11 cellular contexts compared by ENCODE assay signal in genomic region chr10:29318201-29318985, GRCh38. TPM values are rescaled to one million over a fixed set of nuclear protein-coding genes. Genes with fewer than 3 reads are reported as not detected.
DNase-seq lines count a peak whose midpoint lies in the region; ATAC-seq and TF ChIP-seq lines count a peak whose summit lies in the region.
"Not testable (repeated sequence)": the region's sequence is repeated elsewhere in the genome, so short reads cannot be mapped to it uniquely, and the experiment has no call there.
"Had no signal": no experiment of that assay in that cellular context is flagged by ENCODE, and none has a peak within 500 bp of the region (broad histone marks: within the 10 kb centered on the region; RNA-seq: fewer than 3 reads in every experiment).

No MANE protein-coding gene starts in this region.

- 6 to 11% (median 9%) methylated on average over 20 of the region's 20 CpGs for WGBS in ovary, 3 donors

- not testable (repeated sequence) for H4K20me1 ChIP-seq in fibroblast of lung (ENCODE audit: control insufficient read depth, extremely low read depth, insufficient read depth, low read length)

- H3K4me1 Mint-ChIP-seq in activated naive CD8-positive, alpha-beta T cell treated with anti-CD3 and anti-CD28 coated beads, Interleukin-2, amount 10 ng/mL, durations not matched to agents 7 days and 5 days: peaks cover 11% of the 10 kb centered on the region

- H3K79me2 ChIP-seq in fibroblast of lung (ENCODE audit: control insufficient read depth, insufficient read depth, low read length): not testable (repeated sequence)

- H3K9me3 ChIP-seq in fibroblast of lung (ENCODE audit: control insufficient read depth, insufficient read depth, low read depth, low read length); left lung; ovary; upper lobe of right lung: not testable (repeated sequence)

- POLR2A ChIA-PET in activated naive CD8-positive, alpha-beta T cell treated with anti-CD3 and anti-CD28 coated beads, Interleukin-2, amount 10 ng/mL, durations not matched to agents 7 days and 5 days (lab: Charles Lee): not testable (repeated sequence)

- not testable (repeated sequence) for H3K9ac ChIP-seq in fibroblast of lung (ENCODE audit: insufficient read depth, low read length)

- peaks cover 23% of the 10 kb centered on the region for H3K27me3 Mint-ChIP-seq in activated naive CD8-positive, alpha-beta T cell treated with anti-CD3 and anti-CD28 coated beads, Interleukin-2, amount 10 ng/mL, durations not matched to agents 7 days and 5 days

- not testable (repeated sequence) for TF ChIP-seq POLR2A in ovary (IDR thresholded peaks at IDR 0.05)

- H2AFZ ChIP-seq in fibroblast of lung (ENCODE audit: low read length): not testable (repeated sequence)

- H3K36me3 Mint-ChIP-seq in activated naive CD8-positive, alpha-beta T cell treated with anti-CD3 and anti-CD28 coated beads, Interleukin-2, amount 10 ng/mL, durations not matched to agents 7 days and 5 days: not testable (repeated sequence)

- H3K27ac ChIP-seq in fibroblast of lung (ENCODE audit: insufficient read depth, low read length); left lung; upper lobe of right lung: not testable (repeated sequence)
- H3K27ac ChIP-seq in ovary: peak overlapping the region in 1 of 2 donors; percentile 13

- DNase-seq in ELR (ENCODE audit: low read depth) (peak; percentile 51), NCI-H146 (lab: John Stamatoyannopoulos, UW) (peak; percentile 33), fibroblast of lung (ENCODE audit: low read depth in 2 of 2) (peak; percentile 51), left lung (peak in 1 of 2 donors; percentile 84), ovary (peak; percentile 34 to 73 (median 58))
- DNase-seq in activated naive CD8-positive, alpha-beta T cell treated with anti-CD3 and anti-CD28 coated beads, Interleukin-2, amount 10 ng/mL, durations not matched to agents 7 days and 5 days: peak; percentile 50
- DNase-seq in upper lobe of right lung: not testable (repeated sequence)

- not testable (repeated sequence) for H3K4me1 ChIP-seq in fibroblast of lung (ENCODE audit: control insufficient read depth, extremely low read depth, insufficient read depth, low read length); left lung; ovary (ENCODE audit: insufficient read depth); upper lobe of right lung

- peak overlapping the region; percentile 14 for H3K4me3 Mint-ChIP-seq in activated naive CD8-positive, alpha-beta T cell treated with anti-CD3 and anti-CD28 coated beads, Interleukin-2, amount 10 ng/mL, durations not matched to agents 7 days and 5 days

- intact Hi-C loops in left lung (cut with DNase I); ovary (cut with DNase I); upper lobe of right lung (cut with DNase I): not testable (repeated sequence)

- TF ChIP-seq CTCF in fibroblast of lung (conservative IDR thresholded peaks at IDR 0.05 in 1 of 2, IDR thresholded peaks at IDR 0.05 in 1 of 2; ENCODE audit: low read depth in 1 of 2, low read length in 2 of 2); left lung (IDR thresholded peaks at IDR 0.05); ovary (IDR thresholded peaks at IDR 0.05); upper lobe of right lung (IDR thresholded peaks at IDR 0.05): not testable (repeated sequence)

- not testable (repeated sequence) for H3K9me3 Mint-ChIP-seq in activated naive CD8-positive, alpha-beta T cell treated with anti-CD3 and anti-CD28 coated beads, Interleukin-2, amount 10 ng/mL, durations not matched to agents 7 days and 5 days

- ATAC-seq in SK-N-SH treated with all-trans-retinoic acid at 6 μM for 48 hours (peak; percentile 87), left lung (peak; percentile 75), upper lobe of right lung (peak; percentile 73)
- peak; percentile 82 for ATAC-seq in activated naive CD8-positive, alpha-beta T cell treated with anti-CD3 and anti-CD28 coated beads, Interleukin-2, amount 10 ng/mL, durations not matched to agents 7 days and 5 days (ENCODE audit: low read depth)

- not testable (repeated sequence) for H3K27me3 ChIP-seq in fibroblast of lung (ENCODE audit: control insufficient read depth, insufficient read depth, low read length); ovary; upper lobe of right lung
- H3K27me3 ChIP-seq in left lung: peaks cover 0 to 14% of the 10 kb centered on the region in 2 donors

- not testable (repeated sequence) for H3K36me3 ChIP-seq in fibroblast of lung (ENCODE audit: control insufficient read depth, insufficient read depth, low read length); left lung; ovary; upper lobe of right lung

- H3K4me2 ChIP-seq in fibroblast of lung (ENCODE audit: extremely low read depth, insufficient read depth, low read length): not testable (repeated sequence)

- TF ChIP-seq EP300 in ovary (IDR thresholded peaks at IDR 0.05): not testable (repeated sequence)

- H3K27ac Mint-ChIP-seq in activated naive CD8-positive, alpha-beta T cell treated with anti-CD3 and anti-CD28 coated beads, Interleukin-2, amount 10 ng/mL, durations not matched to agents 7 days and 5 days: not testable (repeated sequence)

- H3K4me3 ChIP-seq in fibroblast of lung (replicated peaks in 1 of 4; ENCODE audit: control extremely low read depth in 1 of 4, insufficient read depth in 1 of 4, low read depth in 3 of 4, low read length in 4 of 4): peak overlapping the region in 1 of 4 experiments; percentile 14
- not testable (repeated sequence) for H3K4me3 ChIP-seq in left lung, ovary, upper lobe of right lung

TF ChIP-seq in SK-N-SH treated with all-trans-retinoic acid at 6 μM for 48 hours, 23 proteins besides CTCF, POLR2A, EP300 and RAD21:
- TF ChIP-seq TSHZ2 (CRISPR knock-in tag; IDR thresholded peaks at IDR 0.05): peak; percentile 65; the same call in 1 of the 2 replicates
- peak; percentile 48; the same call in 1 of the 2 replicates for TF ChIP-seq TCF4 (CRISPR knock-in tag; IDR thresholded peaks at IDR 0.05; ENCODE audit: borderline replicate concordance)
- TF ChIP-seq ZFP3 (CRISPR knock-in tag; IDR thresholded peaks at IDR 0.05): 0 out of 2 replicates have a peak, but pooled peaks have one; percentile 28
- TF ChIP-seq ISL1 (CRISPR knock-in tag; IDR thresholded peaks at IDR 0.05): peak; percentile 80

RNA-seq across cellular contexts. Expression of gene LYZL1, which starts 29.5 kb away (rescaled TPM):
- total RNA-seq in activated naive CD8-positive, alpha-beta T cell treated with anti-CD3 and anti-CD28 coated beads, Interleukin-2, amount 10 ng/mL, durations not matched to agents 7 days and 5 days: not detected
- total RNA-seq in fibroblast of lung (not detected in 2 replicates), left lung (not detected), ovary (not detected), upper lobe of right lung (not detected)
- polyA plus RNA-seq in fibroblast of lung (not detected in 2 replicates), ovary (not detected)
- polyA plus RNA-seq in fibroblast of lung (2012): not detected in 2 replicates
- polyA minus RNA-seq in fibroblast of lung (ENCODE audit: low replicate concordance): not detected in 2 replicates
- total RNA-seq: CD8-positive, alpha-beta memory T cell; glomerular endothelial cell; suprapubic skin had no signal
- polyA plus RNA-seq: CD8-positive, alpha-beta memory T cell had no signal
